14 cellular contexts compared by ENCODE assay signal in genomic region chr17:56598471-56598870, GRCh38.
DNase-seq lines count a peak whose midpoint lies in the region; ATAC-seq, FAIRE-seq and TF ChIP-seq lines count a peak whose summit lies in the region.
"Had no signal": no experiment of that assay in that cellular context is flagged by ENCODE, and none has a peak within 500 bp of the region (broad histone marks: within the 10 kb centered on the region; RNA-seq: fewer than 3 reads in every experiment).

No MANE protein-coding gene starts in this region.

- CTCF ChIA-PET in activated naive CD4-positive, alpha-beta T cell treated with anti-CD3 and anti-CD28 coated beads, Interleukin-2, amount 10 ng/mL, durations not matched to agents 7 days and 5 days (lab: Charles Lee): interaction anchor here (0.9 to 3.3 kb wide), 4 partner anchors 55 to 187 kb away, joined by 3 to 24 read pairs (median 6); no protein-coding TSS in a partner anchor

- H3K9me3 Mint-ChIP-seq in activated naive CD4-positive, alpha-beta T cell treated with anti-CD3 and anti-CD28 coated beads, Interleukin-2, amount 10 ng/mL, durations not matched to agents 7 days and 5 days: no peaks in the 10 kb centered on the region
- H3K9me3 Mint-ChIP-seq in stimulated activated naive CD8-positive, alpha-beta T cell treated with anti-CD3 and anti-CD28 coated beads, Interleukin-15, amount 100 ng/mL, for 72 hours: no peaks in the 10 kb centered on the region

- H3K4me1 Mint-ChIP-seq in activated naive CD4-positive, alpha-beta T cell treated with anti-CD3 and anti-CD28 coated beads, Interleukin-2, amount 10 ng/mL, durations not matched to agents 7 days and 5 days: peaks cover 80% of the 10 kb centered on the region
- peaks cover 82% of the 10 kb centered on the region for H3K4me1 Mint-ChIP-seq in stimulated activated naive CD8-positive, alpha-beta T cell treated with anti-CD3 and anti-CD28 coated beads, Interleukin-15, amount 100 ng/mL, for 72 hours

- no peak for DNase-seq in activated naive CD4-positive, alpha-beta T cell treated with anti-CD3 and anti-CD28 coated beads, Interleukin-2, amount 10 ng/mL, durations not matched to agents 7 days and 5 days
- DNase-seq in activated naive CD4-positive, alpha-beta T cell treated with Interleukin-2 at 50 U/mL for 16 hours: no peak
- DNase-seq in RCC 7860 (ENCODE audit: low spot score) (peak; percentile 65), fibroblast of mammary gland (ENCODE audit: low read depth) (peak; percentile 5), hippocampal formation (lab: John Stamatoyannopoulos, UW) (no peak), NCI-H146 (lab: John Stamatoyannopoulos, UW) (no peak)
- peak in 1 of 2 donors; percentile 24 for DNase-seq in stimulated activated naive CD8-positive, alpha-beta T cell treated with anti-CD3 and anti-CD28 coated beads, Interleukin-15, amount 100 ng/mL, for 72 hours
- DNase-seq: activated gamma-delta T cell, dorsolateral prefrontal cortex, H7, left ventricle myocardium superior, NCI-H2171, testis had no signal

- no peak for ATAC-seq in stimulated activated naive CD8-positive, alpha-beta T cell treated with anti-CD3 and anti-CD28 coated beads, Interleukin-15, amount 100 ng/mL, for 72 hours
- no peak for ATAC-seq in GM21515 (IDR thresholded peaks at IDR 0.05; ENCODE audit: unreplicated experiment)
- ATAC-seq: left ventricle myocardium superior had no signal

- no peak overlapping the region for H3K4me3 Mint-ChIP-seq in activated naive CD4-positive, alpha-beta T cell treated with anti-CD3 and anti-CD28 coated beads, Interleukin-2, amount 10 ng/mL, durations not matched to agents 7 days and 5 days
- H3K4me3 Mint-ChIP-seq in stimulated activated naive CD8-positive, alpha-beta T cell treated with anti-CD3 and anti-CD28 coated beads, Interleukin-15, amount 100 ng/mL, for 72 hours: peak overlapping the region; percentile 75 to 96

- H3K36me3 Mint-ChIP-seq in activated naive CD4-positive, alpha-beta T cell treated with anti-CD3 and anti-CD28 coated beads, Interleukin-2, amount 10 ng/mL, durations not matched to agents 7 days and 5 days: peaks cover 5% of the 10 kb centered on the region

- peaks cover 50% of the 10 kb centered on the region for H3K27me3 Mint-ChIP-seq in activated naive CD4-positive, alpha-beta T cell treated with anti-CD3 and anti-CD28 coated beads, Interleukin-2, amount 10 ng/mL, durations not matched to agents 7 days and 5 days
- H3K27me3 Mint-ChIP-seq in stimulated activated naive CD8-positive, alpha-beta T cell treated with anti-CD3 and anti-CD28 coated beads, Interleukin-15, amount 100 ng/mL, for 72 hours: no peaks in the 10 kb centered on the region

- FAIRE-seq in RCC 7860 (lab: Jason Lieb, UNC): no peak

- no peak for TF ChIP-seq CTCF in fibroblast of mammary gland (conservative IDR thresholded peaks at IDR 0.05; ENCODE audit: control insufficient read depth, insufficient read depth, low read depth, low read length)

- H3K4me3 ChIP-seq in fibroblast of mammary gland (ENCODE audit: control insufficient read depth, low read depth, low read length): no peak overlapping the region

- H3K27ac Mint-ChIP-seq in activated naive CD4-positive, alpha-beta T cell treated with anti-CD3 and anti-CD28 coated beads, Interleukin-2, amount 10 ng/mL, durations not matched to agents 7 days and 5 days: peak overlapping the region; percentile 83
- peak overlapping the region in 1 of 2 donors; percentile 90 for H3K27ac Mint-ChIP-seq in stimulated activated naive CD8-positive, alpha-beta T cell treated with anti-CD3 and anti-CD28 coated beads, Interleukin-15, amount 100 ng/mL, for 72 hours

Comparison
In these comparisons a context has a peak if more than half of its experiments do, and no peak if none do; other contexts are left out.
1. DNase-seq: peak in RCC 7860 (single experiment) and fibroblast of mammary gland (single experiment); none in activated naive CD4-positive, alpha-beta T cell treated with anti-CD3 and anti-CD28 coated beads, Interleukin-2, amount 10 ng/mL, durations not matched to agents 7 days and 5 days (single experiment), activated naive CD4-positive, alpha-beta T cell treated with Interleukin-2 at 50 U/mL for 16 hours (single experiment), hippocampal formation (0 of 2) and NCI-H146 (single experiment).